ENCODE assay signal across 9 cellular contexts in genomic region chr2:200618590-200619021, GRCh38. TPM values are rescaled to one million over a fixed set of nuclear protein-coding genes. Genes with fewer than 3 reads are reported as not detected.
DNase-seq lines count a peak whose midpoint lies in the region; ATAC-seq, FAIRE-seq and TF ChIP-seq lines count a peak whose summit lies in the region.
"Had no signal": no experiment of that assay in that cellular context is flagged by ENCODE, and none has a peak within 500 bp of the region (broad histone marks: within the 10 kb centered on the region; RNA-seq: fewer than 3 reads in every experiment).

No MANE protein-coding gene starts in this region.

- H3K27ac ChIP-seq in A549, result peak overlapping the region; percentile 64 to 72

- TF ChIP-seq RAD21 in A549 (conservative IDR thresholded peaks at IDR 0.05 in 1 of 2, IDR thresholded peaks at IDR 0.05 in 1 of 2), result peak; percentile 68 to 74

- TF ChIP-seq CTCF in A549 (IDR thresholded peaks at IDR 0.05) (peak; percentile 51), foreskin fibroblast (IDR thresholded peaks at IDR 0.05; ENCODE audit: low read depth, low read length) (peak; percentile 49)

- DNase-seq in A549 (ENCODE audit: low read depth in 1 of 2, low spot score in 1 of 2), result peak in 1 of 2 experiments; percentile 76
- DNase-seq in GDM1 (lab: John Stamatoyannopoulos, UW), result peak; percentile 51
- peak; percentile 66 for DNase-seq in SK-N-DZ (ENCODE audit: low spot score)
- peak; percentile 75 to 91 for DNase-seq in foreskin fibroblast
- DNase-seq in ecto neural progenitor cell (ENCODE audit: low spot score), result no peak
- no peak for DNase-seq in middle frontal gyrus (ENCODE audit: extremely low spot score, low spot score)
- no peak for DNase-seq in activated naive CD4-positive, alpha-beta T cell treated with anti-CD3 and anti-CD28 coated beads, Interleukin-2, amount 10 ng/mL, durations not matched to agents 7 days and 5 days

- H3K4me1 Mint-ChIP-seq in activated naive CD4-positive, alpha-beta T cell treated with anti-CD3 and anti-CD28 coated beads, Interleukin-2, amount 10 ng/mL, durations not matched to agents 7 days and 5 days, result peaks cover 10% of the 10 kb centered on the region

- POLR2A ChIA-PET in A549 (lab: Yijun Ruan, JAX), result interaction anchor here (0.8 kb wide), 1 partner anchor 85 kb away, joined by 3 read pairs; no protein-coding TSS in a partner anchor

- FAIRE-seq in A549 (lab: Jason Lieb, UNC), result no peak

- H3K4me3 Mint-ChIP-seq in activated naive CD4-positive, alpha-beta T cell treated with anti-CD3 and anti-CD28 coated beads, Interleukin-2, amount 10 ng/mL, durations not matched to agents 7 days and 5 days, result no peak overlapping the region
- H3K4me3 Mint-ChIP-seq: brain had no signal

- peaks cover 61% of the 10 kb centered on the region for H3K4me1 ChIP-seq in A549

- CTCF ChIA-PET in A549 (lab: Yijun Ruan, JAX), result interaction anchor here (0.6 to 1.9 kb wide), 12 partner anchors 13 to 496 kb away, joined by 3 to 7 read pairs (median 3); no protein-coding TSS in a partner anchor
- CTCF ChIA-PET in activated naive CD4-positive, alpha-beta T cell treated with anti-CD3 and anti-CD28 coated beads, Interleukin-2, amount 10 ng/mL, durations not matched to agents 7 days and 5 days (lab: Charles Lee), result interaction anchor here (1.5 to 1.8 kb wide), 2 partner anchors 85 to 95 kb away, joined by 4 to 8 read pairs; no protein-coding TSS in a partner anchor

- no peaks in the 10 kb centered on the region for H3K9me3 ChIP-seq in A549

- ATAC-seq in A549 (peak; percentile 72 to 79; a peak in 5 of 6 replicates), HG03439 (IDR thresholded peaks at IDR 0.05; ENCODE audit: unreplicated experiment) (no peak)

- WGBS in A549 (ENCODE audit: missing lambda C conversion rate), result 29% methylated on average over 3 of the region's 3 CpGs

- H3K36me3 Mint-ChIP-seq in activated naive CD4-positive, alpha-beta T cell treated with anti-CD3 and anti-CD28 coated beads, Interleukin-2, amount 10 ng/mL, durations not matched to agents 7 days and 5 days, result no peaks in the 10 kb centered on the region
- H3K36me3 Mint-ChIP-seq: brain had no signal

- no peaks in the 10 kb centered on the region for H3K9me3 Mint-ChIP-seq in activated naive CD4-positive, alpha-beta T cell treated with anti-CD3 and anti-CD28 coated beads, Interleukin-2, amount 10 ng/mL, durations not matched to agents 7 days and 5 days
- H3K9me3 Mint-ChIP-seq: brain had no signal

- no peak for TF ChIP-seq EP300 in A549 (IDR thresholded peaks at IDR 0.05)

- no peak overlapping the region for H3K27ac Mint-ChIP-seq in activated naive CD4-positive, alpha-beta T cell treated with anti-CD3 and anti-CD28 coated beads, Interleukin-2, amount 10 ng/mL, durations not matched to agents 7 days and 5 days

- TF ChIP-seq POLR2A in A549 (IDR thresholded peaks at IDR 0.05; ENCODE audit: low read length), result no peak

- H3K4me3 ChIP-seq in A549 (no peak overlapping the region), foreskin fibroblast (ENCODE audit: low read depth in 1 of 2, low read length in 2 of 2) (peak overlapping the region in 1 of 2 donors; percentile 10)

- peak overlapping the region; percentile 53 for H3K4me2 ChIP-seq in A549

- H3K27me3 Mint-ChIP-seq in activated naive CD4-positive, alpha-beta T cell treated with anti-CD3 and anti-CD28 coated beads, Interleukin-2, amount 10 ng/mL, durations not matched to agents 7 days and 5 days, result peaks cover 5% of the 10 kb centered on the region
- H3K27me3 Mint-ChIP-seq: brain had no signal

TF ChIP-seq in A549, 52 proteins besides CTCF, POLR2A, EP300 and RAD21:
- TF ChIP-seq JUN (IDR thresholded peaks at IDR 0.05) (no peak), ZFP36 (IDR thresholded peaks at IDR 0.05; ENCODE audit: borderline replicate concordance, partially characterized antibody) (no peak), SMC3 (IDR thresholded peaks at IDR 0.05) (peak; percentile 69)

RNA-seq across cellular contexts. Expression of gene AOX1, which starts 32.8 kb away (rescaled TPM):
- polyA plus RNA-seq in A549 (2011; rRNA removed) (2.8 and 3.6 TPM in 2 replicates), A549 (2017; fragmentation: RNase III; extraction: RNeasy Plus Mini Kit Qiagen cat#74134 plus additional on column Dnase treatment) (4.8 to 6.6 TPM (median 5.4 TPM) in 3 replicates)
- 1.1 and 1.3 TPM in 2 replicates for polyA plus RNA-seq in A549 (2012; cell fraction: cytosol; rRNA removed)
- polyA plus RNA-seq in A549 (2012; cell fraction: nucleus; rRNA removed), result 0.91 and 1.8 TPM in 2 replicates
- 1.8 and 5.3 TPM in 2 replicates for polyA minus RNA-seq in A549 (2011; rRNA and poly(A)+ RNA removed)
- polyA plus RNA-seq in SK-N-DZ (2014; cell fraction: cytosol; rRNA removed), result 0.39 TPM in 1 of 2 replicates, not detected in the other
- polyA plus RNA-seq in SK-N-DZ (2014; cell fraction: nucleus; rRNA removed), result 0.11 and 0.18 TPM in 2 replicates

Comparison
In these comparisons a context has a peak if more than half of its experiments do, and no peak if none do; other contexts are left out.
1. DNase-seq: peak in GDM1 (single experiment), SK-N-DZ (single experiment) and foreskin fibroblast (2 of 2); none in ecto neural progenitor cell (single experiment), middle frontal gyrus (single experiment) and activated naive CD4-positive, alpha-beta T cell treated with anti-CD3 and anti-CD28 coated beads, Interleukin-2, amount 10 ng/mL, durations not matched to agents 7 days and 5 days (single experiment).